33 cellular contexts compared by ENCODE assay signal in the genomic region with DNA sequence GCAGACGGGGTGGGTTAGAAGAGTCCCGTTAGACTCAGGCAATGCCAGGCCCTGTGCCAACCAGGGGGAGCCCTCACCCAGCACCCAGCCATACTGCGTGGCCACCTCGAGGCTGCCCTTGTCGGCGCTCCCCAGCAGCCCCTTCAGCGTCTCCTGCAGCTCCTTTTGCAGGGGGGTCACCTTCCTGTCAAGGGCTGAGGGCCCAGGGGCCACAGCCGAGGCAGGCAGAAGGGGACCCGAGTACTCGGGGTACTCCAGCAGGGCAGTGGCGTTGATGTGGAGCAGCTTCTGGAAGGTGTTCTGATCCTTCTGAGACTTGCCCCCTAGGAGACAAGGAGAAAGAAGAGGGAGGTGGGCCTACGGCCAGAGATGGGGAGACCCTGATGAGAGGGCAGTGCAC. TPM values are rescaled to one million over a fixed set of nuclear protein-coding genes. Genes with fewer than 3 reads are reported as not detected.
"Had no signal": no experiment of that assay in that cellular context is flagged by ENCODE, and none has a peak within 500 bp of the region (broad histone marks: within the 10 kb centered on the region; RNA-seq: fewer than 3 reads in every experiment).

No MANE protein-coding gene starts in this region.

- H3K27ac ChIP-seq: adrenal gland, body of pancreas, breast epithelium, SJSA1 had no signal

- DNase-seq: activated CD4-positive, alpha-beta T cell treated with anti-CD3 and anti-CD28 coated beads for 36 hours; activated CD4-positive, alpha-beta T cell treated with anti-CD3 and anti-CD28 coated beads, Interleukin-2, amount 10 ng/mL, durations not matched to agents 7 days and 5 days; activated CD4-positive, alpha-beta T cell treated with anti-CD3 and anti-CD28 coated beads, Interleukin-2, amount 50 U/mL, for 48 hours; activated CD8-positive, alpha-beta memory T cell treated with anti-CD3 and anti-CD28 coated beads for 24 hours; activated CD8-positive, alpha-beta memory T cell treated with anti-CD3 and anti-CD28 coated beads, Interleukin-2, amount 10 ng/mL, durations not matched to agents 7 days and 5 days; activated CD8-positive, alpha-beta memory T cell treated with anti-CD3 and anti-CD28 coated beads, Interleukin-2, amount 50 U/mL, for 48 hours; activated effector memory CD4-positive, alpha-beta T cell treated with anti-CD3 and anti-CD28 coated beads, Interleukin-2, amount 50 U/mL, for 16 hours; activated naive CD4-positive, alpha-beta T cell; activated naive CD4-positive, alpha-beta T cell treated with anti-CD3 and anti-CD28 coated beads, Interleukin-2, amount 50 U/mL, for 16 hours; activated naive CD8-positive, alpha-beta T cell treated with anti-CD3 and anti-CD28 coated beads, Interleukin-2, amount 10 ng/mL, durations not matched to agents 7 days and 5 days; activated T-cell treated with anti-CD3 and anti-CD28 coated beads, Interleukin-2, amount 50 U/mL, for 72 hours; body of pancreas; Kasumi-1; KG1; MG63; NCI-H1092; NCI-H1436 treated with DMSO at 0.1 percent for 48 hours; NCI-H1694 treated with DMSO at 0.1 percent for 48 hours; NCI-H2029; NCI-H345; NCI-H524 treated with DMSO at 0.1 percent for 48 hours; SHP77 treated with DMSO at 0.1 percent for 48 hours; SK-N-SH had no signal

- H3K4me3 ChIP-seq: adrenal gland, body of pancreas, breast epithelium, MG63, SJSA1 had no signal

- H3K4me1 ChIP-seq: adrenal gland, body of pancreas, breast epithelium, SJSA1 had no signal

- ATAC-seq: activated CD4-positive, alpha-beta T cell treated with anti-CD3 and anti-CD28 coated beads for 36 hours; activated CD4-positive, CD25-positive, alpha-beta regulatory T cell treated with anti-CD3 and anti-CD28 coated beads, Interleukin-2, amount 50 U/mL, for 24 hours; activated CD8-positive, alpha-beta memory T cell treated with anti-CD3 and anti-CD28 coated beads, Interleukin-2, amount 10 ng/mL, durations not matched to agents 7 days and 5 days; activated T-cell treated with anti-CD3 and anti-CD28 coated beads, Interleukin-2, amount 50 U/mL, for 72 hours; activated T-helper 17 cell treated with anti-CD3 and anti-CD28 coated beads, Interleukin-2, amount 50 U/mL, for 72 hours; body of pancreas; Panc1; WTC11 had no signal

- FAIRE-seq: astrocyte, TTC549 had no signal

- H3K9me3 ChIP-seq: adrenal gland, body of pancreas, breast epithelium, MG63, SJSA1, SK-N-SH had no signal

- H3K9ac ChIP-seq: SK-N-SH had no signal

- H3K4me2 ChIP-seq: SK-N-SH had no signal

- H3K27me3 ChIP-seq: adrenal gland, body of pancreas, breast epithelium, MG63, SJSA1 had no signal

RNA-seq across cellular contexts. Expression of a gene that starts 13.0 kb away (rescaled TPM):
- total RNA-seq: activated CD4-positive, alpha-beta T cell treated with anti-CD3 and anti-CD28 coated beads, Interleukin-2, amount 10 ng/mL, durations not matched to agents 7 days and 5 days; NCI-H460 had no signal

RNA-seq across cellular contexts. Expression of a gene that starts 55.8 kb away (rescaled TPM):
- total RNA-seq: activated CD4-positive, alpha-beta T cell treated with anti-CD3 and anti-CD28 coated beads for 36 hours; activated CD4-positive, alpha-beta T cell treated with anti-CD3 and anti-CD28 coated beads, Interleukin-2, amount 10 ng/mL, durations not matched to agents 7 days and 5 days; activated CD8-positive, alpha-beta memory T cell treated with anti-CD3 and anti-CD28 coated beads, Interleukin-2, amount 10 ng/mL, durations not matched to agents 7 days and 5 days; activated naive CD8-positive, alpha-beta T cell treated with anti-CD3 and anti-CD28 coated beads, Interleukin-2, amount 10 ng/mL, durations not matched to agents 7 days and 5 days; activated T-helper 17 cell treated with anti-CD3 and anti-CD28 coated beads, Interleukin-2, amount 50 U/mL, for 72 hours; astrocyte; NCI-H460; SJSA1 had no signal
- polyA plus RNA-seq: SK-N-SH had no signal
